29 cellular contexts compared by ENCODE assay signal in the genomic region with DNA sequence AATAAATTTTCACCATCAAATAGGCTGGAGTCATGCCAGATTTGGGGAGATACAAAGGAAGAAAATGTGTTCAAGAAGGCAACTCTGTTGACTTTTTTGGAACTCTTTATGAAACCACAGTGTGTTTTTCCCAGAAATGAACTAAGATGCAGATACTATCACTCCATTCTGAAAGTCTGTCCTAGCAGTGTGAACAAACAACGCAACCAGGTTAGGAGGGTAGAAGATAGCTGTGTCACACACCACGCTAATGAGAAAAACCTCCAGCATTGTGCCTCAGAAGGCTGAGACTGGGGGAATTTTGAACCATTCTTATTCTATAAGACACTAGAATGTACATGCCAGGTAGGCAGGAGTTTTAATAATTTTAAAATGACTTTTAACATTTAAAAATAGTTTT. TPM values are rescaled to one million over a fixed set of nuclear protein-coding genes. Genes with fewer than 3 reads are reported as not detected.
DNase-seq lines count a peak whose midpoint lies in the region; ATAC-seq, FAIRE-seq and TF ChIP-seq lines count a peak whose summit lies in the region.
"Had no signal": no experiment of that assay in that cellular context is flagged by ENCODE, and none has a peak within 500 bp of the region (broad histone marks: within the 10 kb centered on the region; RNA-seq: fewer than 3 reads in every experiment).

No MANE protein-coding gene starts in this region.

- H3K27ac Mint-ChIP-seq in activated CD4-positive, alpha-beta memory T cell treated with anti-CD3 and anti-CD28 coated beads, Interleukin-2, amount 10 ng/mL, durations not matched to agents 7 days and 5 days, result peak overlapping the region; percentile 56
- H3K27ac Mint-ChIP-seq in activated CD4-positive, alpha-beta memory T cell treated with anti-CD3 and anti-CD28 coated beads for 36 hours, result no peak overlapping the region
- H3K27ac Mint-ChIP-seq in T-helper 1 cell treated with Interleukin-12 subunit alpha and Interleukin-12 subunit beta and Interleukin-4 antibody, amounts not matched to agents 30 μg/mL and 1 μg/mL, for 36 hours, result peak overlapping the region; percentile 84
- H3K27ac Mint-ChIP-seq in activated naive CD8-positive, alpha-beta T cell treated with anti-CD3 and anti-CD28 coated beads, Interleukin-2, amount 50 U/mL, for 24 hours, result no peak overlapping the region
- H3K27ac Mint-ChIP-seq: CD4-positive, alpha-beta T cell had no signal

- peaks cover 10% of the 10 kb centered on the region for H3K36me3 Mint-ChIP-seq in activated CD4-positive, alpha-beta memory T cell treated with anti-CD3 and anti-CD28 coated beads, Interleukin-2, amount 10 ng/mL, durations not matched to agents 7 days and 5 days (ENCODE audit: low read depth)
- no peaks in the 10 kb centered on the region for H3K36me3 Mint-ChIP-seq in activated CD4-positive, alpha-beta memory T cell treated with anti-CD3 and anti-CD28 coated beads for 36 hours
- H3K36me3 Mint-ChIP-seq in T-helper 1 cell treated with Interleukin-12 subunit alpha and Interleukin-12 subunit beta and Interleukin-4 antibody, amounts not matched to agents 30 μg/mL and 1 μg/mL, for 36 hours (ENCODE audit: low read depth), result no peaks in the 10 kb centered on the region
- H3K36me3 Mint-ChIP-seq in activated naive CD8-positive, alpha-beta T cell treated with anti-CD3 and anti-CD28 coated beads, Interleukin-2, amount 50 U/mL, for 24 hours (ENCODE audit: low read depth), result no peaks in the 10 kb centered on the region

- no peak for TF ChIP-seq RAD21 in A549 (conservative IDR thresholded peaks at IDR 0.05 in 1 of 2, IDR thresholded peaks at IDR 0.05 in 1 of 2)

- peaks cover 31% of the 10 kb centered on the region for H3K4me1 Mint-ChIP-seq in activated CD4-positive, alpha-beta memory T cell treated with anti-CD3 and anti-CD28 coated beads, Interleukin-2, amount 10 ng/mL, durations not matched to agents 7 days and 5 days
- peaks cover 13% of the 10 kb centered on the region for H3K4me1 Mint-ChIP-seq in activated CD4-positive, alpha-beta memory T cell treated with anti-CD3 and anti-CD28 coated beads for 36 hours (ENCODE audit: low read depth)
- H3K4me1 Mint-ChIP-seq in T-helper 1 cell treated with Interleukin-12 subunit alpha and Interleukin-12 subunit beta and Interleukin-4 antibody, amounts not matched to agents 30 μg/mL and 1 μg/mL, for 36 hours (ENCODE audit: low read depth), result peaks cover 30% of the 10 kb centered on the region
- H3K4me1 Mint-ChIP-seq in activated naive CD8-positive, alpha-beta T cell treated with anti-CD3 and anti-CD28 coated beads, Interleukin-2, amount 50 U/mL, for 24 hours, result peaks cover 8% of the 10 kb centered on the region

- H3K4me3 Mint-ChIP-seq in activated CD4-positive, alpha-beta memory T cell treated with anti-CD3 and anti-CD28 coated beads, Interleukin-2, amount 10 ng/mL, durations not matched to agents 7 days and 5 days, result no peak overlapping the region
- no peak overlapping the region for H3K4me3 Mint-ChIP-seq in activated CD4-positive, alpha-beta memory T cell treated with anti-CD3 and anti-CD28 coated beads for 36 hours
- peak overlapping the region; percentile 14 for H3K4me3 Mint-ChIP-seq in T-helper 1 cell treated with Interleukin-12 subunit alpha and Interleukin-12 subunit beta and Interleukin-4 antibody, amounts not matched to agents 30 μg/mL and 1 μg/mL, for 36 hours
- no peak overlapping the region for H3K4me3 Mint-ChIP-seq in activated naive CD8-positive, alpha-beta T cell treated with anti-CD3 and anti-CD28 coated beads, Interleukin-2, amount 50 U/mL, for 24 hours
- H3K4me3 Mint-ChIP-seq: CD4-positive, alpha-beta T cell had no signal

- WGBS in A549 (ENCODE audit: missing lambda C conversion rate), result 24% methylated on average over 2 of the region's 2 CpGs

- H3K9me3 ChIP-seq in A549, result no peaks in the 10 kb centered on the region
- H3K9me3 ChIP-seq: BLaER1 treated with 17β-estradiol and CSF1 and Interleukin-3, amounts not matched to agents 10 nM and 100 nM; MG63 had no signal

- H3K9me3 Mint-ChIP-seq in activated CD4-positive, alpha-beta memory T cell treated with anti-CD3 and anti-CD28 coated beads, Interleukin-2, amount 10 ng/mL, durations not matched to agents 7 days and 5 days, result peaks cover 3% of the 10 kb centered on the region
- no peaks in the 10 kb centered on the region for H3K9me3 Mint-ChIP-seq in activated CD4-positive, alpha-beta memory T cell treated with anti-CD3 and anti-CD28 coated beads for 36 hours
- H3K9me3 Mint-ChIP-seq in T-helper 1 cell treated with Interleukin-12 subunit alpha and Interleukin-12 subunit beta and Interleukin-4 antibody, amounts not matched to agents 30 μg/mL and 1 μg/mL, for 36 hours, result peaks cover 5% of the 10 kb centered on the region
- no peaks in the 10 kb centered on the region for H3K9me3 Mint-ChIP-seq in activated naive CD8-positive, alpha-beta T cell treated with anti-CD3 and anti-CD28 coated beads, Interleukin-2, amount 50 U/mL, for 24 hours
- H3K9me3 Mint-ChIP-seq: CD4-positive, alpha-beta T cell had no signal

- POLR2A ChIA-PET in activated CD4-positive, alpha-beta memory T cell treated with anti-CD3 and anti-CD28 coated beads, Interleukin-2, amount 10 ng/mL, durations not matched to agents 7 days and 5 days (lab: Charles Lee), result interaction anchor here (1.0 to 1.3 kb wide), 2 partner anchors 13 to 49 kb away, joined by 3 read pairs; no protein-coding TSS in a partner anchor
- POLR2A ChIA-PET in activated CD4-positive, alpha-beta memory T cell treated with anti-CD3 and anti-CD28 coated beads for 36 hours (lab: Charles Lee), result interaction anchor here (0.6 kb wide), 1 partner anchor 45 kb away, joined by 4 read pairs; no protein-coding TSS in a partner anchor
- POLR2A ChIA-PET in A549 (lab: Yijun Ruan, JAX), result no interaction called here

- H3K27me3 Mint-ChIP-seq in activated CD4-positive, alpha-beta memory T cell treated with anti-CD3 and anti-CD28 coated beads, Interleukin-2, amount 10 ng/mL, durations not matched to agents 7 days and 5 days, result no peaks in the 10 kb centered on the region
- H3K27me3 Mint-ChIP-seq in activated CD4-positive, alpha-beta memory T cell treated with anti-CD3 and anti-CD28 coated beads for 36 hours, result no peaks in the 10 kb centered on the region
- H3K27me3 Mint-ChIP-seq in T-helper 1 cell treated with Interleukin-12 subunit alpha and Interleukin-12 subunit beta and Interleukin-4 antibody, amounts not matched to agents 30 μg/mL and 1 μg/mL, for 36 hours (ENCODE audit: low read depth), result peaks cover 4% of the 10 kb centered on the region
- no peaks in the 10 kb centered on the region for H3K27me3 Mint-ChIP-seq in activated naive CD8-positive, alpha-beta T cell treated with anti-CD3 and anti-CD28 coated beads, Interleukin-2, amount 50 U/mL, for 24 hours
- H3K27me3 Mint-ChIP-seq: CD4-positive, alpha-beta T cell had no signal

- CTCF ChIA-PET in activated CD4-positive, alpha-beta memory T cell treated with anti-CD3 and anti-CD28 coated beads, Interleukin-2, amount 10 ng/mL, durations not matched to agents 7 days and 5 days (lab: Charles Lee), result interaction anchor here (1.2 to 2.1 kb wide), 2 partner anchors 73 to 75 kb away, joined by 4 to 6 read pairs; no protein-coding TSS in a partner anchor
- CTCF ChIA-PET in activated CD4-positive, alpha-beta memory T cell treated with anti-CD3 and anti-CD28 coated beads for 36 hours (lab: Charles Lee), result no interaction called here
- CTCF ChIA-PET in A549 (lab: Yijun Ruan, JAX), result no interaction called here

- intact Hi-C loops in activated CD4-positive, alpha-beta memory T cell treated with anti-CD3 and anti-CD28 coated beads for 36 hours (cut with micrococcal nuclease), result no loop called here

- no peak for TF ChIP-seq CTCF in A549 (IDR thresholded peaks at IDR 0.05)

- DNase-seq in activated CD4-positive, alpha-beta memory T cell treated with anti-CD3 and anti-CD28 coated beads, Interleukin-2, amount 10 ng/mL, durations not matched to agents 7 days and 5 days, result no peak
- DNase-seq in activated CD4-positive, alpha-beta memory T cell treated with anti-CD3 and anti-CD28 coated beads for 36 hours, result no peak
- no peak for DNase-seq in A549 (ENCODE audit: low read depth in 1 of 2, low spot score in 1 of 2)
- no peak for DNase-seq in activated naive CD8-positive, alpha-beta T cell treated with anti-CD3 and anti-CD28 coated beads, Interleukin-2, amount 50 U/mL, for 24 hours
- DNase-seq in NCI-H774 (lab: John Stamatoyannopoulos, UW), result no peak
- DNase-seq: AML-193; CD4-positive, alpha-beta T cell; MG63; NCI-H1105 treated with DMSO at 0.1 percent for 48 hours; NCI-H146; NCI-H1930; NCI-H2107; NCI-H524 treated with DMSO at 0.1 percent for 48 hours; PC-9; SHP77 had no signal

- no peak for TF ChIP-seq POLR2A in A549 (IDR thresholded peaks at IDR 0.05; ENCODE audit: low read length)

- TF ChIP-seq EP300 in A549 (IDR thresholded peaks at IDR 0.05), result no peak

- H3K4me3 ChIP-seq in A549, result no peak overlapping the region
- H3K4me3 ChIP-seq: BLaER1 treated with 17β-estradiol and CSF1 and Interleukin-3, amounts not matched to agents 10 nM and 100 nM; K562; MG63; PC-9 had no signal

- peak; percentile 13 for FAIRE-seq in A549 (lab: Jason Lieb, UNC)
- FAIRE-seq: A204.1, D721Med, GM18507, HepG2, K562 had no signal

- no peak overlapping the region for H3K4me2 ChIP-seq in A549
- H3K4me2 ChIP-seq: BLaER1 treated with 17β-estradiol and CSF1 and Interleukin-3, amounts not matched to agents 10 nM and 100 nM; PC-9 had no signal

- ATAC-seq in A549 (no peak), HG03108 (IDR thresholded peaks at IDR 0.05; ENCODE audit: unreplicated experiment) (no peak)
- peak; percentile 36 for ATAC-seq in activated naive CD8-positive, alpha-beta T cell treated with anti-CD3 and anti-CD28 coated beads, Interleukin-2, amount 50 U/mL, for 24 hours
- ATAC-seq: HepG2, K562 had no signal

- H3K4me1 ChIP-seq in A549, result no peaks in the 10 kb centered on the region
- H3K4me1 ChIP-seq: BLaER1 treated with 17β-estradiol and CSF1 and Interleukin-3, amounts not matched to agents 10 nM and 100 nM had no signal

- H3K27ac ChIP-seq in A549, result no peak overlapping the region
- H3K27ac ChIP-seq: BLaER1 treated with 17β-estradiol and CSF1 and Interleukin-3, amounts not matched to agents 10 nM and 100 nM; PC-9; RWPE1 had no signal

RNA-seq across cellular contexts. Expression of a gene that starts 15.9 kb away (rescaled TPM):
- under 1 TPM in 1 of 2 experiments, not detected in 1; 0.23 TPM for total RNA-seq in activated CD4-positive, alpha-beta memory T cell treated with anti-CD3 and anti-CD28 coated beads, Interleukin-2, amount 10 ng/mL, durations not matched to agents 7 days and 5 days
- 1 to 10 TPM; 1.7 TPM for total RNA-seq in activated CD4-positive, alpha-beta memory T cell treated with anti-CD3 and anti-CD28 coated beads for 36 hours
- polyA plus RNA-seq in A549 (2011; rRNA removed) (0.09 and 0.29 TPM in 2 replicates), A549 (2017; fragmentation: RNase III; extraction: RNeasy Plus Mini Kit Qiagen cat#74134 plus additional on column Dnase treatment) (0.24 to 0.25 TPM (median 0.25 TPM) in 3 replicates)
- 0.03 and 0.06 TPM in 2 replicates for polyA plus RNA-seq in A549 (2012; cell fraction: cytosol; rRNA removed)
- 0.05 TPM in 2 replicates for polyA plus RNA-seq in A549 (2012; cell fraction: nucleus; rRNA removed)
- polyA minus RNA-seq in A549 (2011; rRNA and poly(A)+ RNA removed), result not detected in 2 replicates
- total RNA-seq: CD4-positive, alpha-beta T cell; G401; HT-29; K562 had no signal

RNA-seq across cellular contexts. Expression of a gene that starts 16.2 kb away (rescaled TPM):
- 1 to 10 TPM in 1 of 2 experiments, under 1 TPM in 1; 0.73 to 1.1 TPM for total RNA-seq in activated CD4-positive, alpha-beta memory T cell treated with anti-CD3 and anti-CD28 coated beads, Interleukin-2, amount 10 ng/mL, durations not matched to agents 7 days and 5 days
- total RNA-seq in activated CD4-positive, alpha-beta memory T cell treated with anti-CD3 and anti-CD28 coated beads for 36 hours, result under 1 TPM; 0.19 to 0.39 TPM
- polyA plus RNA-seq in A549 (2011; rRNA removed) (not detected in 2 replicates), A549 (2017; fragmentation: RNase III; extraction: RNeasy Plus Mini Kit Qiagen cat#74134 plus additional on column Dnase treatment) (not detected in 3 replicates)
- polyA plus RNA-seq in A549 (2012; cell fraction: cytosol; rRNA removed), result not detected in 2 replicates
- polyA plus RNA-seq in A549 (2012; cell fraction: nucleus; rRNA removed), result not detected in 2 replicates
- polyA minus RNA-seq in A549 (2011; rRNA and poly(A)+ RNA removed), result not detected in 2 replicates
- total RNA-seq: CD4-positive, alpha-beta T cell; Daoy; G401; H4; HepG2; HT-29; K562; PC-9; SK-MEL-5 had no signal
- polyA plus RNA-seq: HepG2, K562 had no signal

Comparison
In these comparisons a context has a peak if more than half of its experiments do, and no peak if none do; other contexts are left out.
1. H3K27ac Mint-ChIP-seq: peak in activated CD4-positive, alpha-beta memory T cell treated with anti-CD3 and anti-CD28 coated beads, Interleukin-2, amount 10 ng/mL, durations not matched to agents 7 days and 5 days (single experiment) and T-helper 1 cell treated with Interleukin-12 subunit alpha and Interleukin-12 subunit beta and Interleukin-4 antibody, amounts not matched to agents 30 μg/mL and 1 μg/mL, for 36 hours (single experiment); none in activated CD4-positive, alpha-beta memory T cell treated with anti-CD3 and anti-CD28 coated beads for 36 hours (single experiment) and activated naive CD8-positive, alpha-beta T cell treated with anti-CD3 and anti-CD28 coated beads, Interleukin-2, amount 50 U/mL, for 24 hours (single experiment).